9 cellular contexts compared by ENCODE assay signal in the genomic region with DNA sequence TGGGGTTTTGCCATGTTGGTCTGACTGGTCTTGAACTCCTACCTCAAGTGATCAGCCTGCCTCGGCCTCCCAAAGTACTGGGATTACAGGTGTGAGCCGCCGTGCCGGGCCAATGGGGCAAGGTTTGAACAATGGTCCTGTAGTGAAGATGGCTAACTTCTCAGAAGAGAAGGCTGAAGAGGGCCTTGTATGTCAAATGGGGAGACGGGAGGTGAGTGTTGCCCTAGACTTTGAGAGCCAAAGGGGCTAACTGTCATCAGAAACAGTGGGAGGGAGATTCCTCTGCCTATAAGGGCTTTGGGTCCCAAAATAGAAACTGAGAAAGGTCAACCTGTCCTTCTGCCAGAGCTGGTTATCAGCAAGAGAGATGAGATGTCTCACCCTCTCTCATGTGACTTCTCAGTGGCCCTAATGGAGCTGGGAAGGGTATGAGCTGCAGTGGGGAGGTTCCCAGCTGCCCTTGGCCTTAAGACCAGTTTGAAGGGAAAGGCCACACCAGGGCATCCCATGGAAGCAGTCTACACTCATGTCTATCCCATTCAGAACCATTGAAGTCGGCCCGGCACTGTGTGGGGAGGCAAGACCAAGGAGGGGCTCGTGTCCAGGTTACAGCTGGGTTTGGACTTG. TPM values are rescaled to one million over a fixed set of nuclear protein-coding genes. Genes with fewer than 3 reads are reported as not detected.
A peak's percentile ranks its signal among the peaks of the same experiment; 100 is the strongest.
DNase-seq lines count a peak whose midpoint lies in the region; ATAC-seq and TF ChIP-seq lines count a peak whose summit lies in the region.
"Had no signal": no experiment of that assay in that cellular context is flagged by ENCODE, and none has a peak within 500 bp of the region (broad histone marks: within the 10 kb centered on the region; RNA-seq: fewer than 3 reads in every experiment).

No MANE protein-coding gene starts in this region.

- TF ChIP-seq CTCF in HCT116 (IDR thresholded peaks at IDR 0.05 in 2 of 3, conservative IDR thresholded peaks at IDR 0.05 in 1 of 3; ENCODE audit: borderline replicate concordance in 1 of 3, insufficient read depth in 1 of 3, low read depth in 2 of 3, low read length in 2 of 3) = no peak

- H3K27me3 ChIP-seq in HCT116 (ENCODE audit: insufficient read depth, low read length) (no peaks in the 10 kb centered on the region), skeletal muscle satellite cell (ENCODE audit: control insufficient read depth, insufficient read depth, low read length) (no peaks in the 10 kb centered on the region)

- TF ChIP-seq POLR2A in HCT116 (IDR thresholded peaks at IDR 0.05; ENCODE audit: borderline replicate concordance, extremely low read depth, insufficient read depth, insufficient read length) = no peak

- no TSS peak for BruUV-seq in HCT116 (replicated peaks; lab: Mats Ljungman, UMichigan)

- RAD21 ChIA-PET in HCT116 (lab: Charles Lee; ENCODE audit: low non-redundant PET in 1 of 2, low total read pairs in 2 of 2, uncharacterized antibody in 2 of 2, unreplicated experiment in 2 of 2) = no interaction called here

- H3K36me3 ChIP-seq in HCT116 (ENCODE audit: control insufficient read depth in 1 of 2, insufficient read depth in 2 of 2, low read length in 2 of 2) (no peaks in the 10 kb centered on the region), skeletal muscle satellite cell (ENCODE audit: insufficient read depth, low read length) (no peaks in the 10 kb centered on the region)

- H3K79me2 ChIP-seq in HCT116 (ENCODE audit: insufficient read depth, low read length) = peaks cover 35% of the 10 kb centered on the region

- ATAC-seq in HCT116 (no peak), T-cell (replicated peaks in 1 of 4) (no peak), Right ventricle myocardium superior (ENCODE audit: poor library complexity) (peak; percentile 7), GM19395 (IDR thresholded peaks at IDR 0.05; ENCODE audit: unreplicated experiment) (no peak)

- intact Hi-C loops in HCT116 (cut with micrococcal nuclease) = no loop called here
- intact Hi-C loops in Right ventricle myocardium superior (cut with DNase I) = loop anchor here (5.0 to 10.0 kb wide), 2 partner anchors 122 to 285 kb away; a partner anchor contains a TSS

- no peak for DNase-seq in HCT116 (ENCODE audit: low read depth, low spot score)
- no peak for DNase-seq in T-cell
- DNase-seq in Right ventricle myocardium superior = no peak
- no peak for DNase-seq in NCI-H187 (lab: John Stamatoyannopoulos, UW)
- DNase-seq in DMS153 (lab: John Stamatoyannopoulos, UW) = no peak
- DNase-seq in activated CD4-positive, alpha-beta T cell treated with anti-CD3 and anti-CD28 coated beads, Interleukin-2, amount 50 U/mL, for 1 hour = no peak
- DNase-seq: NCI-H524 had no signal

- TF ChIP-seq RAD21 in HCT116 (IDR thresholded peaks at IDR 0.05; ENCODE audit: low read depth) = no peak

- H3K9me3 ChIP-seq in HCT116 (ENCODE audit: control insufficient read depth in 1 of 2, insufficient read depth in 1 of 2, low read depth in 1 of 2, low read length in 2 of 2) (no peaks in the 10 kb centered on the region), skeletal muscle satellite cell (replicated peaks; ENCODE audit: low read length) (no peaks in the 10 kb centered on the region)

- H3K9me2 ChIP-seq in HCT116 (ENCODE audit: insufficient read depth) = no peaks in the 10 kb centered on the region

- H3K27me3 Mint-ChIP-seq in T-cell = no peaks in the 10 kb centered on the region

- H3K4me1 ChIP-seq in HCT116 (ENCODE audit: control insufficient read depth in 1 of 2, insufficient read depth in 2 of 2, low read length in 2 of 2) = peaks cover 9 to 43% of the 10 kb centered on the region in 2 experiments; a peak in 3 of 4 replicates
- H3K4me1 ChIP-seq in skeletal muscle satellite cell (ENCODE audit: control insufficient read depth, insufficient read depth, low read length) = peaks cover 32% of the 10 kb centered on the region

- H3K36me3 Mint-ChIP-seq in T-cell = no peaks in the 10 kb centered on the region

- peaks cover 0 to 3% (median 0%) of the 10 kb centered on the region in 3 donors for H3K9me3 Mint-ChIP-seq in T-cell

- H3K9ac ChIP-seq in HCT116 (ENCODE audit: low read length) (no peak overlapping the region), skeletal muscle satellite cell (ENCODE audit: low read depth, low read length) (peak overlapping the region; percentile 93)

- POLR2A ChIA-PET in HCT116 (lab: Charles Lee) (interaction anchor here (1.2 to 1.8 kb wide), 2 partner anchors 11 to 42 kb away, joined by 3 read pairs; no protein-coding TSS in a partner anchor), T-cell (lab: Charles Lee) (interaction anchor here in 1 of 2 donors (1.5 kb wide), 1 partner anchor 101 kb away, joined by 4 read pairs; a partner anchor contains a TSS)

- H4K20me1 ChIP-seq in HCT116 (ENCODE audit: insufficient read depth) = no peaks in the 10 kb centered on the region

- CTCF ChIA-PET in HCT116 (lab: Charles Lee) (interaction anchor here (1.5 kb wide), 1 partner anchor 124 kb away, joined by 4 read pairs; no protein-coding TSS in a partner anchor), T-cell (lab: Charles Lee) (interaction anchor here (0.5 to 2.1 kb wide), 4 partner anchors 12 to 1223 kb away, joined by 3 to 7 read pairs (median 4); no protein-coding TSS in a partner anchor)

- H3K4me3 Mint-ChIP-seq in T-cell = peak overlapping the region; percentile 84 to 98 (median 91)

- H3K27ac ChIP-seq in HCT116 (ENCODE audit: low read depth, low read length) = peak overlapping the region; percentile 85

- H3K4me1 Mint-ChIP-seq in T-cell = peaks cover 43 to 54% (median 45%) of the 10 kb centered on the region in 3 donors

- H3K4me3 ChIP-seq in HCT116 (replicated peaks in 1 of 2; ENCODE audit: low read depth in 1 of 2, low read length in 2 of 2) (no peak overlapping the region; a peak in 1 of 4 replicates), skeletal muscle satellite cell (ENCODE audit: low read length) (peak overlapping the region; percentile 74)

- H3K4me2 ChIP-seq in HCT116 (ENCODE audit: low read length) (peak overlapping the region; percentile 86), skeletal muscle satellite cell (ENCODE audit: low read length) (peak overlapping the region; percentile 91)

- H2AFZ ChIP-seq in HCT116 (ENCODE audit: low read depth, low read length, poor library complexity, severe bottlenecking) = no peak overlapping the region

- peak overlapping the region; percentile 91 for H3K27ac Mint-ChIP-seq in T-cell

TF ChIP-seq in HCT116, 20 proteins besides CTCF, POLR2A, EP300 and RAD21 (continues in another document):
- TF ChIP-seq ZFX (IDR thresholded peaks at IDR 0.05) = no peak
- no peak for TF ChIP-seq POLR2AphosphoS5 (IDR thresholded peaks at IDR 0.05; ENCODE audit: low read depth, low read length)
- TF ChIP-seq TCF7L2 (IDR thresholded peaks at IDR 0.05; ENCODE audit: borderline replicate concordance, extremely low read depth, insufficient read depth, insufficient read length) = no peak
- no peak for TF ChIP-seq EZH2 (IDR thresholded peaks at IDR 0.05)
- TF ChIP-seq CBX3 (IDR thresholded peaks at IDR 0.05; ENCODE audit: low read depth) = no peak
- TF ChIP-seq ELF1 (IDR thresholded peaks at IDR 0.05; ENCODE audit: borderline replicate concordance, low read depth) = no peak
- TF ChIP-seq, protein P1, sequence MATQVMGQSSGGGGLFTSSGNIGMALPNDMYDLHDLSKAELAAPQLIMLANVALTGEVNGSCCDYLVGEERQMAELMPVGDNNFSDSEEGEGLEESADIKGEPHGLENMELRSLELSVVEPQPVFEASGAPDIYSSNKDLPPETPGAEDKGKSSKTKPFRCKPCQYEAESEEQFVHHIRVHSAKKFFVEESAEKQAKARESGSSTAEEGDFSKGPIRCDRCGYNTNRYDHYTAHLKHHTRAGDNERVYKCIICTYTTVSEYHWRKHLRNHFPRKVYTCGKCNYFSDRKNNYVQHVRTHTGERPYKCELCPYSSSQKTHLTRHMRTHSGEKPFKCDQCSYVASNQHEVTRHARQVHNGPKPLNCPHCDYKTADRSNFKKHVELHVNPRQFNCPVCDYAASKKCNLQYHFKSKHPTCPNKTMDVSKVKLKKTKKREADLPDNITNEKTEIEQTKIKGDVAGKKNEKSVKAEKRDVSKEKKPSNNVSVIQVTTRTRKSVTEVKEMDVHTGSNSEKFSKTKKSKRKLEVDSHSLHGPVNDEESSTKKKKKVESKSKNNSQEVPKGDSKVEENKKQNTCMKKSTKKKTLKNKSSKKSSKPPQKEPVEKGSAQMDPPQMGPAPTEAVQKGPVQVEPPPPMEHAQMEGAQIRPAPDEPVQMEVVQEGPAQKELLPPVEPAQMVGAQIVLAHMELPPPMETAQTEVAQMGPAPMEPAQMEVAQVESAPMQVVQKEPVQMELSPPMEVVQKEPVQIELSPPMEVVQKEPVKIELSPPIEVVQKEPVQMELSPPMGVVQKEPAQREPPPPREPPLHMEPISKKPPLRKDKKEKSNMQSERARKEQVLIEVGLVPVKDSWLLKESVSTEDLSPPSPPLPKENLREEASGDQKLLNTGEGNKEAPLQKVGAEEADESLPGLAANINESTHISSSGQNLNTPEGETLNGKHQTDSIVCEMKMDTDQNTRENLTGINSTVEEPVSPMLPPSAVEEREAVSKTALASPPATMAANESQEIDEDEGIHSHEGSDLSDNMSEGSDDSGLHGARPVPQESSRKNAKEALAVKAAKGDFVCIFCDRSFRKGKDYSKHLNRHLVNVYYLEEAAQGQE (IDR thresholded peaks at IDR 0.05; ENCODE audit: low read depth) = no peak
- TF ChIP-seq SIN3A (IDR thresholded peaks at IDR 0.05; ENCODE audit: low read depth) = no peak
- TF ChIP-seq, protein P2, sequence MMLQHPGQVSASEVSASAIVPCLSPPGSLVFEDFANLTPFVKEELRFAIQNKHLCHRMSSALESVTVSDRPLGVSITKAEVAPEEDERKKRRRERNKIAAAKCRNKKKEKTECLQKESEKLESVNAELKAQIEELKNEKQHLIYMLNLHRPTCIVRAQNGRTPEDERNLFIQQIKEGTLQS (IDR thresholded peaks at IDR 0.05) = no peak
- TF ChIP-seq CEBPB (IDR thresholded peaks at IDR 0.05; ENCODE audit: low read depth) = no peak
- no peak for TF ChIP-seq FOSL1 (IDR thresholded peaks at IDR 0.05; ENCODE audit: low read depth)
- no peak for TF ChIP-seq EGR1 (IDR thresholded peaks at IDR 0.05; ENCODE audit: low read depth)
- no peak for TF ChIP-seq SRF (IDR thresholded peaks at IDR 0.05; ENCODE audit: low read depth)
- no peak for TF ChIP-seq JUND (IDR thresholded peaks at IDR 0.05)
- TF ChIP-seq YY1 (IDR thresholded peaks at IDR 0.05; ENCODE audit: extremely low read depth, insufficient replicate concordance, low read depth, low read length) = no peak

RNA-seq across cellular contexts. Expression of a gene that starts 1.3 kb away (rescaled TPM):
- 23.6 TPM for total RNA-seq in HCT116 (2021; ENCODE audit: unreplicated experiment)
- polyA plus RNA-seq in HCT116 (2012) = 6.7 and 8.6 TPM in 2 replicates
- 10 to 100 TPM; 15.6 to 28.1 (median 16.1) TPM for total RNA-seq in T-cell
- 23.3 TPM for total RNA-seq in Right ventricle myocardium superior
- total RNA-seq in skeletal muscle satellite cell (2012; rRNA removed) = 21.8 and 23.3 TPM in 2 replicates
